ENCODE assay signal across 8 cellular contexts in genomic region chr17:46942441-46943217, GRCh38. TPM values are rescaled to one million over a fixed set of nuclear protein-coding genes. Genes with fewer than 3 reads are reported as not detected.
DNase-seq lines count a peak whose midpoint lies in the region; ATAC-seq and TF ChIP-seq lines count a peak whose summit lies in the region.

No MANE protein-coding gene starts in this region.

- H3K27me3 Mint-ChIP-seq in MCF 10A (ENCODE audit: insufficient read depth, unreplicated experiment), result no peaks in the 10 kb centered on the region

- POLR2A ChIA-PET in MCF 10A (lab: Yijun Ruan, JAX), result interaction anchor here (0.7 to 1.9 kb wide), 3 partner anchors 11 to 54 kb away, joined by 3 to 4 read pairs (median 3); no protein-coding TSS in a partner anchor

- no peaks in the 10 kb centered on the region for H3K4me1 Mint-ChIP-seq in MCF 10A (ENCODE audit: insufficient read depth, unreplicated experiment)

- no TSS peak for BruUV-seq in MCF 10A (replicated peaks; lab: Mats Ljungman, UMichigan)

- CTCF ChIA-PET in MCF 10A (lab: Yijun Ruan, JAX), result interaction anchor here (0.5 to 1.8 kb wide), 15 partner anchors 9 to 1077 kb away, joined by 3 to 6 read pairs (median 4); no protein-coding TSS in a partner anchor

- peak; percentile 72 for TF ChIP-seq CTCF in MCF 10A (IDR thresholded peaks at IDR 0.05; ENCODE audit: unreplicated experiment)

- ATAC-seq in Right ventricle myocardium inferior (peak; percentile 75), HG02571 (IDR thresholded peaks at IDR 0.05; ENCODE audit: unreplicated experiment) (no peak)

- no peak overlapping the region for H3K27ac Mint-ChIP-seq in MCF 10A (ENCODE audit: low read depth, unreplicated experiment)

- no peaks in the 10 kb centered on the region for H3K9me3 Mint-ChIP-seq in MCF 10A (ENCODE audit: unreplicated experiment)

- H3K36me3 Mint-ChIP-seq in MCF 10A (ENCODE audit: insufficient read depth, unreplicated experiment), result peaks cover 46% of the 10 kb centered on the region

- DNase-seq in Right ventricle myocardium inferior (ENCODE audit: missing footprints), result peak; percentile 77
- no peak for DNase-seq in cardiac septum (ENCODE audit: low spot score)
- DNase-seq in NCI-H1930 (lab: John Stamatoyannopoulos, UW), result peak; percentile 31 to 52
- peak in 3 of 5 donors; percentile 21 to 39 (median 34) for DNase-seq in T-helper 1 cell
- peak; percentile 77 for DNase-seq in MCF 10A (ENCODE audit: unreplicated experiment)
- peak; percentile 85 for DNase-seq in iPS-NIHi7 (ENCODE audit: extremely low spot score)
- peak; percentile 21 to 34 (median 26) for DNase-seq in stimulated activated CD4-positive, alpha-beta T cell treated with anti-CD3 and anti-CD28 coated beads, Interleukin-12 subunit alpha, Interleukin-12 subunit beta, amount 100 ng/mL, for 48 hours (ENCODE audit: low read depth in 2 of 3, low spot score in 1 of 3)

- intact Hi-C loops in Right ventricle myocardium inferior (cut with DNase I), result no loop called here
- intact Hi-C loops in cardiac septum (cut with DNase I), result loop anchor here (1.0 to 5.0 kb wide), 2 partner anchors 59 to 100 kb away; no protein-coding TSS in a partner anchor
- intact Hi-C loops in MCF 10A (cut with micrococcal nuclease), result loop anchor here (1.0 to 10.0 kb wide), 2 partner anchors 59 to 372 kb away; no protein-coding TSS in a partner anchor

- H3K4me3 Mint-ChIP-seq in MCF 10A (ENCODE audit: unreplicated experiment), result no peak overlapping the region

RNA-seq across cellular contexts. Expression of gene GOSR2, which starts 19.7 kb away (rescaled TPM):
- total RNA-seq in Right ventricle myocardium inferior (35.2 TPM), cardiac septum (45.9 TPM), MCF 10A (2022) (78.3 and 84.0 TPM in 2 replicates)

RNA-seq across cellular contexts. Expression of gene RPRML, which starts 36.4 kb away (rescaled TPM):
- total RNA-seq in Right ventricle myocardium inferior (not detected), cardiac septum (0.38 TPM), MCF 10A (2022) (not detected in 2 replicates)
